29 cellular contexts compared by ENCODE assay signal in genomic region chr9:27112235-27112634, GRCh38. TPM values are rescaled to one million over a fixed set of nuclear protein-coding genes. Genes with fewer than 3 reads are reported as not detected.
DNase-seq lines count a peak whose midpoint lies in the region; ATAC-seq and TF ChIP-seq lines count a peak whose summit lies in the region.
"Had no signal": no experiment of that assay in that cellular context is flagged by ENCODE, and none has a peak within 500 bp of the region (broad histone marks: within the 10 kb centered on the region; RNA-seq: fewer than 3 reads in every experiment).

No MANE protein-coding gene starts in this region.

- no peak for TF ChIP-seq EP300 in gastroesophageal sphincter (IDR thresholded peaks at IDR 0.05)

- H3K27me3 ChIP-seq in gastroesophageal sphincter = no peaks in the 10 kb centered on the region
- no peaks in the 10 kb centered on the region for H3K27me3 ChIP-seq in mesenchymal stem cell (ENCODE audit: control insufficient read depth in 1 of 2, insufficient read depth in 1 of 2, low read length in 2 of 2)
- H3K27me3 ChIP-seq in thyroid gland = no peaks in the 10 kb centered on the region
- H3K27me3 ChIP-seq: esophagus muscularis mucosa, foreskin keratinocyte, MG63, pancreas, Peyer's patch, sigmoid colon, testis had no signal

- H3K4me1 ChIP-seq in gastroesophageal sphincter (no peaks in the 10 kb centered on the region), mesenchymal stem cell (ENCODE audit: control insufficient read depth, insufficient read depth, low read depth, low read length) (no peaks in the 10 kb centered on the region), thyroid gland (peaks cover 0 to 2% of the 10 kb centered on the region in 2 donors)
- H3K4me1 ChIP-seq: foreskin keratinocyte, pancreas, Peyer's patch, sigmoid colon, testis had no signal

- H3K4ac ChIP-seq in mesenchymal stem cell (ENCODE audit: low read depth in 1 of 2, low read length in 2 of 2) = peak overlapping the region in 1 of 2 experiments; percentile 51

- no peak overlapping the region for H4K91ac ChIP-seq in mesenchymal stem cell (ENCODE audit: low read length)

- H3K9ac ChIP-seq in mesenchymal stem cell (ENCODE audit: low read length) = no peak overlapping the region

- TF ChIP-seq CTCF in HFFc6 (IDR thresholded peaks at IDR 0.05) (no peak), gastroesophageal sphincter (IDR thresholded peaks at IDR 0.05) (no peak), thyroid gland (IDR thresholded peaks at IDR 0.05) (no peak)

- no peaks in the 10 kb centered on the region for H3K27me3 Mint-ChIP-seq in HFFc6 (ENCODE audit: insufficient read depth)
- H3K27me3 Mint-ChIP-seq in activated T-cell treated with anti-CD3 and anti-CD28 coated beads, Interleukin-2, amount 50 U/mL, for 24 hours = peaks cover 12% of the 10 kb centered on the region

- peak; percentile 34 for ATAC-seq in gastroesophageal sphincter
- ATAC-seq in SK-N-SH treated with all-trans-retinoic acid at 6 μM for 48 hours = no peak
- ATAC-seq in GM19455 (IDR thresholded peaks at IDR 0.05; ENCODE audit: unreplicated experiment) = no peak
- ATAC-seq: mucosa of descending colon, pancreas had no signal

- no peak overlapping the region for H2AK5ac ChIP-seq in mesenchymal stem cell (ENCODE audit: low read length, severe bottlenecking)

- H3K4me3 ChIP-seq in gastroesophageal sphincter = no peak overlapping the region
- no peak overlapping the region for H3K4me3 ChIP-seq in mesenchymal stem cell (ENCODE audit: insufficient read depth in 1 of 2, low read depth in 1 of 2, low read length in 2 of 2)
- H3K4me3 ChIP-seq in thyroid gland (replicated peaks in 1 of 3) = no peak overlapping the region
- H3K4me3 ChIP-seq: MG63, mucosa of descending colon, pancreas, Peyer's patch, sigmoid colon, testis had no signal

- H3K9me3 ChIP-seq in gastroesophageal sphincter (no peaks in the 10 kb centered on the region), mesenchymal stem cell (ENCODE audit: control insufficient read depth, low read length) (no peaks in the 10 kb centered on the region), thyroid gland (no peaks in the 10 kb centered on the region)
- H3K9me3 ChIP-seq: esophagus muscularis mucosa, MG63, mucosa of descending colon, pancreas, Peyer's patch, sigmoid colon, testis had no signal

- H3K36me3 ChIP-seq in gastroesophageal sphincter (no peaks in the 10 kb centered on the region), mesenchymal stem cell (ENCODE audit: control insufficient read depth in 1 of 2, insufficient read depth in 2 of 2, low read depth in 1 of 2, low read length in 2 of 2) (no peaks in the 10 kb centered on the region), thyroid gland (no peaks in the 10 kb centered on the region)
- H3K36me3 ChIP-seq: esophagus muscularis mucosa, MG63, pancreas, Peyer's patch, sigmoid colon had no signal

- H3K79me1 ChIP-seq in mesenchymal stem cell (replicated peaks; ENCODE audit: low read length, poor library complexity, severe bottlenecking) = no peaks in the 10 kb centered on the region

- H3K23ac ChIP-seq in mesenchymal stem cell (ENCODE audit: low read length in 2 of 2) = no peak overlapping the region

- H3K18ac ChIP-seq in mesenchymal stem cell (ENCODE audit: low read depth in 1 of 2, low read length in 2 of 2) = peak overlapping the region; percentile 30 to 52

- TF ChIP-seq POLR2A in gastroesophageal sphincter (IDR thresholded peaks at IDR 0.05) (no peak), thyroid gland (IDR thresholded peaks at IDR 0.05) (peak in 1 of 2 donors; percentile 6)

- H2BK120ac ChIP-seq in mesenchymal stem cell (ENCODE audit: low read depth, low read length) = no peak overlapping the region

- peaks cover 68% of the 10 kb centered on the region for H3K4me1 Mint-ChIP-seq in HFFc6 (ENCODE audit: low read depth)
- H3K4me1 Mint-ChIP-seq in activated T-cell treated with anti-CD3 and anti-CD28 coated beads, Interleukin-2, amount 50 U/mL, for 24 hours (ENCODE audit: low read depth) = no peaks in the 10 kb centered on the region
- H3K4me1 Mint-ChIP-seq: activated B cell treated with CpG ODN at 0.5 μM for 24 hours; activated naive CD4-positive, alpha-beta T cell treated with anti-CD3 and anti-CD28 coated beads, Interleukin-2, amount 10 ng/mL, durations not matched to agents 7 days and 5 days had no signal

- H2BK5ac ChIP-seq in mesenchymal stem cell (ENCODE audit: low read depth, low read length, poor library complexity, severe bottlenecking) = no peak overlapping the region

- no peak overlapping the region for H2BK15ac ChIP-seq in mesenchymal stem cell (ENCODE audit: low read depth, poor library complexity, severe bottlenecking)

- intact Hi-C loops in thyroid gland (cut with DNase I) = no loop called here

- peak overlapping the region; percentile 57 for H4K8ac ChIP-seq in mesenchymal stem cell (ENCODE audit: low read length)

- WGBS in gastroesophageal sphincter (ENCODE audit: low coverage in 1 of 2), 2 donors = 100% methylated on average over 1 of the region's 2 CpGs
- 91% methylated on average over 1 of the region's 2 CpGs for WGBS in mesenchymal stem cell
- WGBS in thyroid gland, 2 donors = 81 to 92% methylated on average over 2 of the region's 2 CpGs

- H2AFZ ChIP-seq in mesenchymal stem cell (ENCODE audit: low read depth, low read length) = no peak overlapping the region

- peak overlapping the region; percentile 79; the same call in 1 of the 2 replicates for H3K4me3 Mint-ChIP-seq in HFFc6
- no peak overlapping the region for H3K4me3 Mint-ChIP-seq in activated T-cell treated with anti-CD3 and anti-CD28 coated beads, Interleukin-2, amount 50 U/mL, for 24 hours
- H3K4me3 Mint-ChIP-seq: activated B cell treated with CpG ODN at 0.5 μM for 24 hours; activated naive CD4-positive, alpha-beta T cell treated with anti-CD3 and anti-CD28 coated beads, Interleukin-2, amount 10 ng/mL, durations not matched to agents 7 days and 5 days; nephron had no signal

- DNase-seq in HFFc6 (no peak), mesenchymal stem cell (no peak), thyroid gland (no peak)
- DNase-seq in activated T-cell treated with anti-CD3 and anti-CD28 coated beads, Interleukin-2, amount 50 U/mL, for 24 hours = no peak
- DNase-seq: ACHN; activated B cell treated with CpG ODN at 0.5 μM for 24 hours; activated naive CD4-positive, alpha-beta T cell treated with anti-CD3 and anti-CD28 coated beads, Interleukin-2, amount 10 ng/mL, durations not matched to agents 7 days and 5 days; amniotic stem cell; effector CD8-positive, alpha-beta T cell; hippocampal formation; KG1; MG63; mucosa of descending colon; NCI-H1417; NCI-H2081; NCI-H226; NCI-H748 treated with DMSO at 0.1 percent for 48 hours; pancreas; Peyer's patch; sigmoid colon; stimulated activated naive CD4-positive, alpha-beta T cell; T1000; testis had no signal

- H3K27ac ChIP-seq in gastroesophageal sphincter (peak overlapping the region in 1 of 4 donors; percentile 37), mesenchymal stem cell (ENCODE audit: low read length, poor library complexity, severe bottlenecking) (no peak overlapping the region), thyroid gland (peak overlapping the region in 2 of 3 donors; percentile 15 to 27)
- H3K27ac ChIP-seq: foreskin keratinocyte, pancreas, Peyer's patch, testis had no signal

- H3K9me3 Mint-ChIP-seq in HFFc6 = peaks cover 4% of the 10 kb centered on the region; the same call in 1 of the 2 replicates
- H3K9me3 Mint-ChIP-seq in activated T-cell treated with anti-CD3 and anti-CD28 coated beads, Interleukin-2, amount 50 U/mL, for 24 hours = no peaks in the 10 kb centered on the region
- H3K9me3 Mint-ChIP-seq: activated B cell treated with CpG ODN at 0.5 μM for 24 hours; activated naive CD4-positive, alpha-beta T cell treated with anti-CD3 and anti-CD28 coated beads, Interleukin-2, amount 10 ng/mL, durations not matched to agents 7 days and 5 days; nephron had no signal

- peak overlapping the region in 1 of 2 experiments; percentile 9 for H3K14ac ChIP-seq in mesenchymal stem cell (ENCODE audit: low read length in 2 of 2)

- no peak overlapping the region for H3K4me2 ChIP-seq in mesenchymal stem cell (ENCODE audit: low read length, poor library complexity, severe bottlenecking)

- no peak overlapping the region for H2BK12ac ChIP-seq in mesenchymal stem cell (ENCODE audit: low read length in 2 of 2)

- H3K27ac Mint-ChIP-seq in HFFc6 = peak overlapping the region; percentile 85
- H3K27ac Mint-ChIP-seq in activated T-cell treated with anti-CD3 and anti-CD28 coated beads, Interleukin-2, amount 50 U/mL, for 24 hours = no peak overlapping the region
- H3K27ac Mint-ChIP-seq: activated B cell treated with CpG ODN at 0.5 μM for 24 hours; activated naive CD4-positive, alpha-beta T cell treated with anti-CD3 and anti-CD28 coated beads, Interleukin-2, amount 10 ng/mL, durations not matched to agents 7 days and 5 days; nephron had no signal

- peaks cover 6% of the 10 kb centered on the region; the same call in 1 of the 2 replicates for H3K36me3 Mint-ChIP-seq in HFFc6 (ENCODE audit: low read depth)
- no peaks in the 10 kb centered on the region for H3K36me3 Mint-ChIP-seq in activated T-cell treated with anti-CD3 and anti-CD28 coated beads, Interleukin-2, amount 50 U/mL, for 24 hours (ENCODE audit: low read depth)
- H3K36me3 Mint-ChIP-seq: activated naive CD4-positive, alpha-beta T cell treated with anti-CD3 and anti-CD28 coated beads, Interleukin-2, amount 10 ng/mL, durations not matched to agents 7 days and 5 days had no signal

RNA-seq across cellular contexts. Expression of gene TEK, which starts 3.2 kb away (rescaled TPM):
- 1 to 10 TPM; 2.0 to 10.0 (median 8.5) TPM for total RNA-seq in HFFc6 (2021; fragmentation: NEBNext Ultra II Directional; extraction: Animal tissue kit (Norgen Biotek cat#: 25700))
- total RNA-seq in gastroesophageal sphincter (10 to 100 TPM in 3 of 4 donors, 1 to 10 TPM in 1; 4.4 to 25.3 (median 13.2) TPM), thyroid gland (10 to 100 TPM; 11.9 to 32.6 (median 15.9) TPM)
- 84.1 TPM for polyA plus RNA-seq in mesenchymal stem cell (2013, experiment 1 of 2)
- polyA plus RNA-seq in mesenchymal stem cell (2013, experiment 2 of 2) = 84.1 TPM
- total RNA-seq: activated B cell treated with CpG ODN at 0.5 μM for 24 hours had no signal
